Comparison of ENCODE assay signal across 19 cellular contexts in genomic region chr5:75558972-75559632, GRCh38. TPM values are rescaled to one million over a fixed set of nuclear protein-coding genes. Genes with fewer than 3 reads are reported as not detected.
A peak's percentile ranks its signal among the peaks of the same experiment; 100 is the strongest.
DNase-seq lines count a peak whose midpoint lies in the region; ATAC-seq, FAIRE-seq and TF ChIP-seq lines count a peak whose summit lies in the region.
"Had no signal": no experiment of that assay in that cellular context is flagged by ENCODE, and none has a peak within 500 bp of the region (broad histone marks: within the 10 kb centered on the region; RNA-seq: fewer than 3 reads in every experiment).

No MANE protein-coding gene starts in this region.

- H3K4me1 ChIP-seq in liver (ENCODE audit: control insufficient read depth in 4 of 4, insufficient read depth in 4 of 4, low read length in 3 of 4) (peaks cover 0 to 2% (median 0%) of the 10 kb centered on the region in 4 donors), HepG2 (ENCODE audit: insufficient read depth, low read length) (no peaks in the 10 kb centered on the region), ascending aorta (peaks cover 0 to 6% of the 10 kb centered on the region in 2 donors), right atrium auricular region (peaks cover 0 to 5% of the 10 kb centered on the region in 2 donors), smooth muscle cell (ENCODE audit: low read depth) (no peaks in the 10 kb centered on the region)
- H3K4me1 ChIP-seq: neural progenitor cell had no signal

- peaks cover 0 to 6% (median 3%) of the 10 kb centered on the region in 4 donors for H3K36me3 ChIP-seq in liver (ENCODE audit: control insufficient read depth in 4 of 4, insufficient read depth in 3 of 4, low read depth in 1 of 4, low read length in 3 of 4)
- peaks cover 1 to 11% of the 10 kb centered on the region in 2 experiments; a peak in 2 of 5 replicates for H3K36me3 ChIP-seq in HepG2 (replicated peaks in 1 of 2; ENCODE audit: control insufficient read depth in 1 of 2, insufficient read depth in 2 of 2, low read length in 2 of 2)
- H3K36me3 ChIP-seq in ascending aorta = peaks cover 0 to 27% of the 10 kb centered on the region in 2 donors
- H3K36me3 ChIP-seq in right atrium auricular region = peaks cover under 1% of the 10 kb centered on the region
- H3K36me3 ChIP-seq in smooth muscle cell (ENCODE audit: low read depth) = peaks cover 4% of the 10 kb centered on the region
- H3K36me3 ChIP-seq: neural progenitor cell had no signal

- DNase-seq in HepG2 (ENCODE audit: low spot score) (no peak), ascending aorta (ENCODE audit: low spot score in 2 of 2) (no peak), right atrium auricular region (ENCODE audit: low spot score) (no peak), substantia nigra (lab: John Stamatoyannopoulos, UW) (no peak), smooth muscle cell (lab: John Stamatoyannopoulos, UW; ENCODE audit: unreplicated experiment) (no peak)
- DNase-seq in activated CD8-positive, alpha-beta T cell treated with anti-CD3 and anti-CD28 coated beads, Interleukin-2, amount 10 ng/mL, durations not matched to agents 7 days and 5 days = no peak
- DNase-seq: activated CD4-positive, alpha-beta T cell treated with anti-CD3 and anti-CD28 coated beads, Interleukin-2, amount 50 U/mL, for 1 hour; DMS53; endodermal cell; NCI-H2171 treated with DMSO at 0.1 percent for 48 hours; OCI-M1; small intestine; T-helper 1 cell; tibial artery had no signal

- intact Hi-C loops in HepG2 (cut with micrococcal nuclease; ENCODE audit: unreplicated experiment) (no loop called here), ascending aorta (cut with DNase I) (no loop called here)

- H3K27me3 ChIP-seq in liver (ENCODE audit: control insufficient read depth in 4 of 4, insufficient read depth in 4 of 4, low read length in 3 of 4) = no peaks in the 10 kb centered on the region
- no peaks in the 10 kb centered on the region for H3K27me3 ChIP-seq in HepG2 (ENCODE audit: control insufficient read depth in 1 of 2, insufficient read depth in 2 of 2, low read length in 2 of 2)
- no peaks in the 10 kb centered on the region for H3K27me3 ChIP-seq in ascending aorta
- no peaks in the 10 kb centered on the region for H3K27me3 ChIP-seq in right atrium auricular region
- no peaks in the 10 kb centered on the region for H3K27me3 ChIP-seq in smooth muscle cell (ENCODE audit: low read depth)
- H3K27me3 ChIP-seq: neural progenitor cell, tibial artery had no signal

- H3K36me3 Mint-ChIP-seq in activated CD8-positive, alpha-beta T cell treated with anti-CD3 and anti-CD28 coated beads, Interleukin-2, amount 10 ng/mL, durations not matched to agents 7 days and 5 days (ENCODE audit: low read depth) = peaks cover 70% of the 10 kb centered on the region

- no peaks in the 10 kb centered on the region for H3K27me3 Mint-ChIP-seq in activated CD8-positive, alpha-beta T cell treated with anti-CD3 and anti-CD28 coated beads, Interleukin-2, amount 10 ng/mL, durations not matched to agents 7 days and 5 days (ENCODE audit: low read depth)

- no peak for FAIRE-seq in HepG2 (lab: Jason Lieb, UNC)
- FAIRE-seq: GM12891, small intestine had no signal

- H3F3A ChIP-seq in smooth muscle cell (ENCODE audit: low read depth) = no peaks in the 10 kb centered on the region

- no peak overlapping the region for H3K9ac ChIP-seq in liver (ENCODE audit: low read depth in 1 of 2, low read length in 2 of 2)
- H3K9ac ChIP-seq in HepG2 (ENCODE audit: insufficient read depth, low read depth, low read length) = no peak overlapping the region
- H3K9ac ChIP-seq in smooth muscle cell (ENCODE audit: low read depth) = no peak overlapping the region
- H3K9ac ChIP-seq: neural progenitor cell had no signal

- H3K27ac ChIP-seq in liver (ENCODE audit: low read depth in 1 of 2, low read length in 2 of 2) (peak overlapping the region in 1 of 2 donors; percentile 18), HepG2 (ENCODE audit: extremely low read length, insufficient read depth, low read length) (no peak overlapping the region), ascending aorta (peak overlapping the region; percentile 4 to 47), right atrium auricular region (peak overlapping the region; percentile 29 to 41), substantia nigra (ENCODE audit: low read depth, low read length, poor library complexity, severe bottlenecking) (no peak overlapping the region), smooth muscle cell (ENCODE audit: low read depth) (no peak overlapping the region)
- H3K27ac ChIP-seq: neural progenitor cell had no signal

- H3K9me3 ChIP-seq in liver (ENCODE audit: control insufficient read depth in 4 of 4, low read length in 3 of 4) = no peaks in the 10 kb centered on the region
- no peaks in the 10 kb centered on the region; the same call in 1 of the 2 replicates for H3K9me3 ChIP-seq in HepG2 (ENCODE audit: low read length)
- H3K9me3 ChIP-seq in ascending aorta = peaks cover 2 to 14% of the 10 kb centered on the region in 2 donors
- peaks cover 0 to 14% of the 10 kb centered on the region in 2 donors for H3K9me3 ChIP-seq in right atrium auricular region
- no peaks in the 10 kb centered on the region for H3K9me3 ChIP-seq in smooth muscle cell (replicated peaks; ENCODE audit: low read depth)

- WGBS in liver = 67% methylated on average over 4 of the region's 4 CpGs
- WGBS in HepG2 (ENCODE audit: low lambda C conversion rate) = 90% methylated on average over 4 of the region's 4 CpGs
- 90% methylated on average over 4 of the region's 4 CpGs for WGBS in smooth muscle cell (ENCODE audit: low lambda C conversion rate)

- TF ChIP-seq POLR2A in HepG2 (IDR thresholded peaks at IDR 0.05; ENCODE audit: insufficient read depth in 1 of 2, low read depth in 2 of 2, low read length in 2 of 2) = no peak

- TF ChIP-seq RAD21 in liver (IDR thresholded peaks at IDR 0.05) (peak in 1 of 2 donors; percentile 16), HepG2 (CRISPR knock-in tag; IDR thresholded peaks at IDR 0.05) (no peak)

- POLR2A ChIA-PET in HepG2 (lab: Yijun Ruan, JAX) = no interaction called here
- POLR2A ChIA-PET in activated CD8-positive, alpha-beta T cell treated with anti-CD3 and anti-CD28 coated beads, Interleukin-2, amount 10 ng/mL, durations not matched to agents 7 days and 5 days (lab: Charles Lee) = no interaction called here

- no peaks in the 10 kb centered on the region for H4K20me1 ChIP-seq in HepG2 (ENCODE audit: insufficient read depth, low read length)
- no peaks in the 10 kb centered on the region for H4K20me1 ChIP-seq in smooth muscle cell (ENCODE audit: low read depth)

- TF ChIP-seq CTCF in liver (IDR thresholded peaks at IDR 0.05; ENCODE audit: low read depth, low read length, missing input control) (no peak), HepG2 (CRISPR knock-in tag; IDR thresholded peaks at IDR 0.05) (no peak), ascending aorta (IDR thresholded peaks at IDR 0.05) (no peak), right atrium auricular region (IDR thresholded peaks at IDR 0.05) (no peak), smooth muscle cell (IDR thresholded peaks at IDR 0.05; ENCODE audit: borderline replicate concordance, insufficient read depth, poor library complexity, severe bottlenecking) (no peak)

- no peak overlapping the region for H3K4me3 Mint-ChIP-seq in activated CD8-positive, alpha-beta T cell treated with anti-CD3 and anti-CD28 coated beads, Interleukin-2, amount 10 ng/mL, durations not matched to agents 7 days and 5 days
- H3K4me3 Mint-ChIP-seq: activated T-helper 1 cell treated with anti-CD3 and anti-CD28 coated beads, Interleukin-12 subunit alpha, Interleukin-12 subunit beta, Interleukin-2, Interleukin-4 antibody, amounts not matched to agents 30 ng/mL and 10 ng/mL and 1 ng/mL, durations not matched to agents 14 hours and 24 hours and 36 hours; endodermal cell; neural progenitor cell had no signal

- H3K27ac Mint-ChIP-seq in activated CD8-positive, alpha-beta T cell treated with anti-CD3 and anti-CD28 coated beads, Interleukin-2, amount 10 ng/mL, durations not matched to agents 7 days and 5 days = no peak overlapping the region
- H3K27ac Mint-ChIP-seq: activated T-helper 1 cell treated with anti-CD3 and anti-CD28 coated beads, Interleukin-12 subunit alpha, Interleukin-12 subunit beta, Interleukin-2, Interleukin-4 antibody, amounts not matched to agents 30 ng/mL and 10 ng/mL and 1 ng/mL, durations not matched to agents 14 hours and 24 hours and 36 hours; endodermal cell; neural progenitor cell had no signal

- CTCF ChIA-PET in HepG2 (lab: Yijun Ruan, JAX; ENCODE audit: low intra/inter-chr PET ratio, low total read pairs) = no interaction called here
- CTCF ChIA-PET in activated CD8-positive, alpha-beta T cell treated with anti-CD3 and anti-CD28 coated beads, Interleukin-2, amount 10 ng/mL, durations not matched to agents 7 days and 5 days (lab: Charles Lee) = interaction anchor here (0.8 kb wide), 1 partner anchor 21 kb away, joined by 3 read pairs; no protein-coding TSS in a partner anchor

- TF ChIP-seq EP300 in HepG2 (IDR thresholded peaks at IDR 0.05; ENCODE audit: low read depth in 2 of 2, low read length in 2 of 2) (no peak), HepG2 (CRISPR knock-in tag; IDR thresholded peaks at IDR 0.05; ENCODE audit: borderline replicate concordance) (no peak)

- H2AFZ ChIP-seq in HepG2 (ENCODE audit: low read length) (no peak overlapping the region), smooth muscle cell (ENCODE audit: low read depth) (no peak overlapping the region)
- H2AFZ ChIP-seq: neural progenitor cell had no signal

- in situ Hi-C loops in HepG2 (cut with HindIII; ENCODE audit: extremely low pct_ligation_motif_present, low pct_unique_long_range_greater_than_20kb) = no loop called here

- BruUV-seq in HepG2 (replicated peaks; lab: Mats Ljungman, UMichigan) = no TSS peak

- H3K9me3 Mint-ChIP-seq in activated CD8-positive, alpha-beta T cell treated with anti-CD3 and anti-CD28 coated beads, Interleukin-2, amount 10 ng/mL, durations not matched to agents 7 days and 5 days (ENCODE audit: insufficient read depth) = peaks cover 29% of the 10 kb centered on the region

- H3K4me2 ChIP-seq in HepG2 (ENCODE audit: low read depth, low read length) (no peak overlapping the region), smooth muscle cell (no peak overlapping the region)
- H3K4me2 ChIP-seq: neural progenitor cell had no signal

- ATAC-seq in HepG2 = no peak
- no peak for ATAC-seq in activated CD8-positive, alpha-beta T cell treated with anti-CD3 and anti-CD28 coated beads, Interleukin-2, amount 10 ng/mL, durations not matched to agents 7 days and 5 days
- no peak for ATAC-seq in HG02678 (IDR thresholded peaks at IDR 0.05; ENCODE audit: unreplicated experiment)

- peaks cover 2% of the 10 kb centered on the region for H3K4me1 Mint-ChIP-seq in activated CD8-positive, alpha-beta T cell treated with anti-CD3 and anti-CD28 coated beads, Interleukin-2, amount 10 ng/mL, durations not matched to agents 7 days and 5 days (ENCODE audit: low read depth)
- H3K4me1 Mint-ChIP-seq: neural progenitor cell had no signal

- H3K4me3 ChIP-seq in liver (ENCODE audit: low read depth in 1 of 3, low read length in 3 of 3) (no peak overlapping the region), HepG2 (replicated peaks in 1 of 3; ENCODE audit: insufficient read depth in 1 of 3, low read depth in 2 of 3, low read length in 3 of 3) (no peak overlapping the region), ascending aorta (no peak overlapping the region), right atrium auricular region (no peak overlapping the region), smooth muscle cell (no peak overlapping the region)
- H3K4me3 ChIP-seq: neural progenitor cell, tibial artery had no signal

- H3K79me2 ChIP-seq in HepG2 (ENCODE audit: insufficient read depth, low read length) (no peaks in the 10 kb centered on the region), smooth muscle cell (ENCODE audit: low read depth) (peaks cover 54% of the 10 kb centered on the region)

RNA-seq across cellular contexts. Expression of gene POLK, which starts 47.4 kb away (rescaled TPM):
- total RNA-seq in liver (10 to 100 TPM; 12.1 to 20.6 TPM), HepG2 (2016; rRNA removed; fragmentation: Illumina TruSeq; extraction: Trizol) (11.7 and 17.2 TPM in 2 replicates), ascending aorta (19.4 TPM), right atrium auricular region (10 to 100 TPM; 19.1 to 21.1 TPM), smooth muscle cell (31.6 and 36.5 TPM in 2 replicates)
- polyA plus RNA-seq in liver (1 to 10 TPM; 3.7 to 7.6 TPM), HepG2 (2011; rRNA removed) (7.8 and 8.6 TPM in 2 replicates), smooth muscle cell (12.8 and 15.0 TPM in 2 replicates)
- total RNA-seq in HepG2 (2016; cell fraction: cytosol; rRNA removed; fragmentation: Illumina TruSeq; extraction: Trizol; ENCODE audit: low read depth) = 1.6 and 2.7 TPM in 2 replicates
- 11.7 and 17.1 TPM in 2 replicates for total RNA-seq in HepG2 (2016; cell fraction: insoluble cytoplasmic fraction; rRNA removed; fragmentation: Illumina TruSeq; extraction: Trizol)
- 4.0 and 4.1 TPM in 2 replicates for total RNA-seq in HepG2 (2016; cell fraction: membrane; rRNA removed; fragmentation: Illumina TruSeq; extraction: Trizol)
- 16.5 and 20.9 TPM in 2 replicates for total RNA-seq in HepG2 (2016; cell fraction: nucleus; rRNA removed; fragmentation: Illumina TruSeq; extraction: Trizol)
- 2.6 and 3.4 TPM in 2 replicates for polyA plus RNA-seq in HepG2 (2011; cell fraction: cytosol; rRNA removed)
- 4.9 and 5.8 TPM in 2 replicates for polyA plus RNA-seq in HepG2 (2011; cell fraction: nucleus; rRNA removed)
- polyA plus RNA-seq in HepG2 (2012) = 5.9 and 6.9 TPM in 2 replicates
- 0.16 TPM in 2 replicates for polyA plus RNA-seq in HepG2 (2016; cell fraction: cytosol; fragmentation: Illumina TruSeq; extraction: Trizol; ENCODE audit: low read depth)
- polyA plus RNA-seq in HepG2 (2016; cell fraction: insoluble cytoplasmic fraction; fragmentation: Illumina TruSeq; extraction: Trizol; ENCODE audit: low read depth) = 6.5 and 6.8 TPM in 2 replicates
- 0.63 and 0.77 TPM in 2 replicates for polyA plus RNA-seq in HepG2 (2016; cell fraction: membrane; fragmentation: Illumina TruSeq; extraction: Trizol; ENCODE audit: low read depth)
- 10.7 and 11.2 TPM in 2 replicates for polyA plus RNA-seq in HepG2 (2016; cell fraction: nucleus; fragmentation: Illumina TruSeq; extraction: Trizol; ENCODE audit: insufficient read depth, low read depth)
- 3.7 and 13.3 TPM in 2 replicates for polyA minus RNA-seq in HepG2 (2011; rRNA and poly(A)+ RNA removed; ENCODE audit: low replicate concordance)
- 6.9 and 7.8 TPM in 2 replicates for polyA minus RNA-seq in HepG2 (2011; cell fraction: cytosol; rRNA and poly(A)+ RNA removed)
- 28.2 and 32.2 TPM in 2 replicates for polyA minus RNA-seq in HepG2 (2011; cell fraction: nucleus; rRNA and poly(A)+ RNA removed)
- 10 to 100 TPM; 29.8 to 30.7 TPM for total RNA-seq in activated CD8-positive, alpha-beta T cell treated with anti-CD3 and anti-CD28 coated beads, Interleukin-2, amount 10 ng/mL, durations not matched to agents 7 days and 5 days

RNA-seq across cellular contexts. Expression of gene CERT1, which starts 47.7 kb away (rescaled TPM):
- total RNA-seq in liver (10 to 100 TPM; 20.5 to 25.1 TPM), HepG2 (2016; rRNA removed; fragmentation: Illumina TruSeq; extraction: Trizol) (12.7 and 23.6 TPM in 2 replicates), ascending aorta (29.8 TPM), right atrium auricular region (10 to 100 TPM; 12.3 to 12.6 TPM), smooth muscle cell (31.0 and 35.4 TPM in 2 replicates)
- polyA plus RNA-seq in liver (10 to 100 TPM; 11.4 to 13.1 TPM), HepG2 (2011; rRNA removed) (8.2 and 8.6 TPM in 2 replicates), smooth muscle cell (9.1 and 16.8 TPM in 2 replicates)
- 6.2 and 10.7 TPM in 2 replicates for total RNA-seq in HepG2 (2016; cell fraction: cytosol; rRNA removed; fragmentation: Illumina TruSeq; extraction: Trizol; ENCODE audit: low read depth)
- total RNA-seq in HepG2 (2016; cell fraction: insoluble cytoplasmic fraction; rRNA removed; fragmentation: Illumina TruSeq; extraction: Trizol) = 12.7 and 24.8 TPM in 2 replicates
- 6.2 and 7.1 TPM in 2 replicates for total RNA-seq in HepG2 (2016; cell fraction: membrane; rRNA removed; fragmentation: Illumina TruSeq; extraction: Trizol)
- total RNA-seq in HepG2 (2016; cell fraction: nucleus; rRNA removed; fragmentation: Illumina TruSeq; extraction: Trizol) = 17.7 and 20.0 TPM in 2 replicates
- 3.4 and 4.2 TPM in 2 replicates for polyA plus RNA-seq in HepG2 (2011; cell fraction: cytosol; rRNA removed)
- 9.5 and 10.2 TPM in 2 replicates for polyA plus RNA-seq in HepG2 (2011; cell fraction: nucleus; rRNA removed)
- 15.3 and 20.7 TPM in 2 replicates for polyA plus RNA-seq in HepG2 (2012)
- 0.44 and 0.67 TPM in 2 replicates for polyA plus RNA-seq in HepG2 (2016; cell fraction: cytosol; fragmentation: Illumina TruSeq; extraction: Trizol; ENCODE audit: low read depth)
- 19.8 and 21.8 TPM in 2 replicates for polyA plus RNA-seq in HepG2 (2016; cell fraction: insoluble cytoplasmic fraction; fragmentation: Illumina TruSeq; extraction: Trizol; ENCODE audit: low read depth)
- polyA plus RNA-seq in HepG2 (2016; cell fraction: membrane; fragmentation: Illumina TruSeq; extraction: Trizol; ENCODE audit: low read depth) = 2.1 and 2.8 TPM in 2 replicates
- polyA plus RNA-seq in HepG2 (2016; cell fraction: nucleus; fragmentation: Illumina TruSeq; extraction: Trizol; ENCODE audit: insufficient read depth, low read depth) = 17.9 and 18.3 TPM in 2 replicates
- polyA minus RNA-seq in HepG2 (2011; rRNA and poly(A)+ RNA removed; ENCODE audit: low replicate concordance) = 11.3 and 12.2 TPM in 2 replicates
- polyA minus RNA-seq in HepG2 (2011; cell fraction: cytosol; rRNA and poly(A)+ RNA removed) = 14.3 and 17.3 TPM in 2 replicates
- polyA minus RNA-seq in HepG2 (2011; cell fraction: nucleus; rRNA and poly(A)+ RNA removed) = 46.6 and 47.9 TPM in 2 replicates
- total RNA-seq in activated CD8-positive, alpha-beta T cell treated with anti-CD3 and anti-CD28 coated beads, Interleukin-2, amount 10 ng/mL, durations not matched to agents 7 days and 5 days = 10 to 100 TPM; 31.2 to 36.0 TPM

RNA-seq across cellular contexts. Expression of gene ANKDD1B, which starts 52.2 kb away (rescaled TPM):
- total RNA-seq in liver = 1 to 10 TPM in 1 of 2 donors, under 1 TPM in 1; 0.93 to 1.4 TPM
- polyA plus RNA-seq in liver = under 1 TPM; 0.05 to 0.10 TPM
- total RNA-seq in HepG2 (2016; rRNA removed; fragmentation: Illumina TruSeq; extraction: Trizol) = 0.14 and 0.27 TPM in 2 replicates
- total RNA-seq in HepG2 (2016; cell fraction: cytosol; rRNA removed; fragmentation: Illumina TruSeq; extraction: Trizol; ENCODE audit: low read depth) = 0.09 TPM in 1 of 2 replicates, not detected in the other
- total RNA-seq in HepG2 (2016; cell fraction: insoluble cytoplasmic fraction; rRNA removed; fragmentation: Illumina TruSeq; extraction: Trizol) = 0.32 and 0.34 TPM in 2 replicates
- total RNA-seq in HepG2 (2016; cell fraction: membrane; rRNA removed; fragmentation: Illumina TruSeq; extraction: Trizol) = 0.17 and 0.22 TPM in 2 replicates
- total RNA-seq in HepG2 (2016; cell fraction: nucleus; rRNA removed; fragmentation: Illumina TruSeq; extraction: Trizol) = 0.47 and 1.2 TPM in 2 replicates
- polyA plus RNA-seq in HepG2 (2011; rRNA removed) = 0.12 and 0.16 TPM in 2 replicates
- 0.04 and 0.06 TPM in 2 replicates for polyA plus RNA-seq in HepG2 (2011; cell fraction: cytosol; rRNA removed)
- 0.43 and 0.56 TPM in 2 replicates for polyA plus RNA-seq in HepG2 (2011; cell fraction: nucleus; rRNA removed)
- 0.19 and 0.20 TPM in 2 replicates for polyA plus RNA-seq in HepG2 (2012)
- 0.06 and 0.08 TPM in 2 replicates for polyA plus RNA-seq in HepG2 (2016; cell fraction: cytosol; fragmentation: Illumina TruSeq; extraction: Trizol; ENCODE audit: low read depth)
- polyA plus RNA-seq in HepG2 (2016; cell fraction: insoluble cytoplasmic fraction; fragmentation: Illumina TruSeq; extraction: Trizol; ENCODE audit: low read depth) = 0.22 TPM in 1 of 2 replicates, not detected in the other
- polyA plus RNA-seq in HepG2 (2016; cell fraction: membrane; fragmentation: Illumina TruSeq; extraction: Trizol; ENCODE audit: low read depth) = 0.16 TPM in 1 of 2 replicates, not detected in the other
- polyA plus RNA-seq in HepG2 (2016; cell fraction: nucleus; fragmentation: Illumina TruSeq; extraction: Trizol; ENCODE audit: insufficient read depth, low read depth) = 0.33 TPM in 2 replicates
- polyA minus RNA-seq in HepG2 (2011; rRNA and poly(A)+ RNA removed; ENCODE audit: low replicate concordance) = not detected in 2 replicates
- not detected in 2 replicates for polyA minus RNA-seq in HepG2 (2011; cell fraction: cytosol; rRNA and poly(A)+ RNA removed)
- polyA minus RNA-seq in HepG2 (2011; cell fraction: nucleus; rRNA and poly(A)+ RNA removed) = 1.4 and 2.3 TPM in 2 replicates
- not detected for total RNA-seq in ascending aorta
- total RNA-seq in right atrium auricular region = not detected
- total RNA-seq in activated CD8-positive, alpha-beta T cell treated with anti-CD3 and anti-CD28 coated beads, Interleukin-2, amount 10 ng/mL, durations not matched to agents 7 days and 5 days = under 1 TPM; 0.18 to 0.32 TPM
- total RNA-seq in smooth muscle cell = 0.18 and 0.31 TPM in 2 replicates
- 0.47 TPM in 1 of 2 replicates, not detected in the other for polyA plus RNA-seq in smooth muscle cell

Comparison
In these comparisons a context has a peak if more than half of its experiments do, and no peak if none do; other contexts are left out.
1. H3K27ac ChIP-seq: peak in ascending aorta (2 of 2) and right atrium auricular region (2 of 2); none in HepG2 (single experiment), substantia nigra (single experiment) and smooth muscle cell (single experiment).